In the genomic region with DNA sequence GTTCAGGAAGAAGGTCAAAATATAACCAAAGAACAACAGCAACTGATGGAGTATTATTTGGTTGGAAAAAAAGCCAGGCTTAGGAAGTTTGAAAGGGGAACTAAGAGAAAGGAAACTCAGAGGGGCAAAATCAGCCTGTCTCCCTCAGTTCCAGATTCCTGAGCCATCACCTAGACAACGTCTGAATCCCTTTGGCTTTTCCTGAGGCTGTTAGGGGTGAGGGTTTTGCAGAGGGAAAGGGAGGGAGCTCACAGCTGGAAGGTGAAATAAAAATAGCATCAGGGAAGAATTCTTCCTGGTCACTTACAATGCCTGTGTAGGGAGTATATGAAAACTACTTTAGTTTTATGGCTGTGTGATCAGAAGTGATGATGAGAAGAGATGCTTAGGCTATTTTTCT, we compare ENCODE assay signal across 20 cellular contexts.
"Had no signal": no experiment of that assay in that cellular context is flagged by ENCODE, and none has a peak within 500 bp of the region (broad histone marks: within the 10 kb centered on the region; RNA-seq: fewer than 3 reads in every experiment).

No MANE protein-coding gene starts in this region.

- H3K4me1 ChIP-seq: esophagus squamous epithelium, tibial nerve, upper lobe of right lung had no signal

- H3K4me1 Mint-ChIP-seq: stimulated activated naive CD8-positive, alpha-beta T cell treated with anti-CD3 and anti-CD28 coated beads, Interleukin-15, amount 100 ng/mL, for 72 hours had no signal

- H3K4me3 Mint-ChIP-seq: mesothelial cell of epicardium; stimulated activated naive B cell treated with anti-CD40 and anti-IgM and Interleukin-4, amounts not matched to agents 10 μg/mL and 1 μg/mL and 100 μg/mL, for 72 hours; stimulated activated naive CD8-positive, alpha-beta T cell treated with anti-CD3 and anti-CD28 coated beads, Interleukin-15, amount 100 ng/mL, for 72 hours had no signal

- H3K27ac ChIP-seq: coronary artery, esophagus squamous epithelium, gastroesophageal sphincter, right atrium auricular region, sigmoid colon, skin epidermis, testis, tibial nerve, upper lobe of right lung had no signal

- H3K27me3 ChIP-seq: esophagus squamous epithelium, gastroesophageal sphincter, right atrium auricular region, sigmoid colon, testis, tibial nerve, upper lobe of right lung had no signal

- H3K27ac Mint-ChIP-seq: mesothelial cell of epicardium; stimulated activated naive B cell treated with anti-CD40 and anti-IgM and Interleukin-4, amounts not matched to agents 10 μg/mL and 1 μg/mL and 100 μg/mL, for 72 hours; stimulated activated naive CD8-positive, alpha-beta T cell treated with anti-CD3 and anti-CD28 coated beads, Interleukin-15, amount 100 ng/mL, for 72 hours had no signal

- ATAC-seq: gastroesophageal sphincter; left lobe of liver; stimulated activated naive CD8-positive, alpha-beta T cell treated with anti-CD3 and anti-CD28 coated beads, Interleukin-15, amount 100 ng/mL, for 72 hours; upper lobe of right lung had no signal

- H3K36me3 ChIP-seq: esophagus squamous epithelium, gastroesophageal sphincter, right atrium auricular region, sigmoid colon, tibial nerve, upper lobe of right lung had no signal

- DNase-seq: central memory CD4-positive, alpha-beta T cell; effector memory CD4-positive, alpha-beta T cell; esophagus squamous epithelium; foreskin fibroblast; glutamatergic neuron; islet precursor cell; sigmoid colon; stimulated activated CD4-positive, alpha-beta T cell treated with anti-CD3 and anti-CD28 coated beads, Interleukin-2, amount 100 ng/mL, for 24 hours; stimulated activated CD4-positive, alpha-beta T cell treated with anti-CD3 and anti-CD28 coated beads, Interleukin-4, amount 100 ng/mL, for 4 hours; stimulated activated naive B cell treated with anti-CD40 and anti-IgM and Interleukin-4, amounts not matched to agents 10 μg/mL and 1 μg/mL and 100 μg/mL, for 72 hours; stimulated activated naive CD8-positive, alpha-beta T cell treated with anti-CD3 and anti-CD28 coated beads, Interleukin-15, amount 100 ng/mL, for 72 hours; testis; upper lobe of right lung had no signal

- H3K36me3 Mint-ChIP-seq: mesothelial cell of epicardium; stimulated activated naive B cell treated with anti-CD40 and anti-IgM and Interleukin-4, amounts not matched to agents 10 μg/mL and 1 μg/mL and 100 μg/mL, for 72 hours had no signal

- H3K4me3 ChIP-seq: coronary artery, esophagus squamous epithelium, gastroesophageal sphincter, right atrium auricular region, sigmoid colon, skin epidermis, testis, tibial nerve, upper lobe of right lung had no signal

- H3K9me3 ChIP-seq: esophagus squamous epithelium, gastroesophageal sphincter, right atrium auricular region, sigmoid colon, testis, tibial nerve, upper lobe of right lung had no signal

- H3K9me3 Mint-ChIP-seq: mesothelial cell of epicardium; stimulated activated naive B cell treated with anti-CD40 and anti-IgM and Interleukin-4, amounts not matched to agents 10 μg/mL and 1 μg/mL and 100 μg/mL, for 72 hours; stimulated activated naive CD8-positive, alpha-beta T cell treated with anti-CD3 and anti-CD28 coated beads, Interleukin-15, amount 100 ng/mL, for 72 hours had no signal
